In the genomic region with DNA sequence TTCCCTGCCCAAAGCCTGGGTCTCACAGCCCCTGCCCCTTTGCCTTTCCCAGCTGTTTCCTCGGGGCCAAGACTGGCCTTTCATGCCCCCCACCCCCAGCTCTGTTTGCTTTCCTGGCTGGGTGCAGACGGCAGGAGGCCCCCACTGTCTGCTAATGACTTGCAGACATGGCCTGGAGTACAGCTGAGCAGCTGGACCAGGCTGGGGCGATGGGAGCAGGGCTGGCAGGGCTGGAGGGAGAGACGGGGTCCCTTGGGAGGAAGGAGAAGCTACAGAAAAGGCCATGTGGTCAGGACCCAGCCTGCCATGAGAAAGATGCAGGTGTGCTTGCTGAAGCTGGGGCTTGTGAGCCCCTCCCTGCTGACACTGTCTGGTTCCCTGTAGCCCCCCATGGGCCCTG, we compare ENCODE assay signal across 1 cellular context.
TF ChIP-seq lines count a peak whose summit lies in the region.

No MANE protein-coding gene starts in this region.

TF ChIP-seq in SK-N-SH, 30 proteins besides CTCF, POLR2A, EP300 and RAD21 (continued from another document):
- TF ChIP-seq, protein P1, sequence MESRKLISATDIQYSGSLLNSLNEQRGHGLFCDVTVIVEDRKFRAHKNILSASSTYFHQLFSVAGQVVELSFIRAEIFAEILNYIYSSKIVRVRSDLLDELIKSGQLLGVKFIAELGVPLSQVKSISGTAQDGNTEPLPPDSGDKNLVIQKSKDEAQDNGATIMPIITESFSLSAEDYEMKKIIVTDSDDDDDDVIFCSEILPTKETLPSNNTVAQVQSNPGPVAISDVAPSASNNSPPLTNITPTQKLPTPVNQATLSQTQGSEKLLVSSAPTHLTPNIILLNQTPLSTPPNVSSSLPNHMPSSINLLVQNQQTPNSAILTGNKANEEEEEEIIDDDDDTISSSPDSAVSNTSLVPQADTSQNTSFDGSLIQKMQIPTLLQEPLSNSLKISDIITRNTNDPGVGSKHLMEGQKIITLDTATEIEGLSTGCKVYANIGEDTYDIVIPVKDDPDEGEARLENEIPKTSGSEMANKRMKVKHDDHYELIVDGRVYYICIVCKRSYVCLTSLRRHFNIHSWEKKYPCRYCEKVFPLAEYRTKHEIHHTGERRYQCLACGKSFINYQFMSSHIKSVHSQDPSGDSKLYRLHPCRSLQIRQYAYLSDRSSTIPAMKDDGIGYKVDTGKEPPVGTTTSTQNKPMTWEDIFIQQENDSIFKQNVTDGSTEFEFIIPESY (IDR thresholded peaks at IDR 0.05; ENCODE audit: borderline replicate concordance, low read depth) = no peak
- TF ChIP-seq TEAD4 (IDR thresholded peaks at IDR 0.05; ENCODE audit: borderline replicate concordance, insufficient read depth) (no peak), YY1 (IDR thresholded peaks at IDR 0.05; ENCODE audit: low read depth) (no peak), MXI1 (IDR thresholded peaks at IDR 0.05; ENCODE audit: low read depth, low read length) (no peak), GATA2 (CRISPR knock-in tag; IDR thresholded peaks at IDR 0.05) (no peak), RCOR1 (IDR thresholded peaks at IDR 0.05; ENCODE audit: low read length) (no peak), NFIC (IDR thresholded peaks at IDR 0.05; ENCODE audit: borderline replicate concordance) (no peak), FOSL2 (IDR thresholded peaks at IDR 0.05; ENCODE audit: borderline replicate concordance, low read depth) (no peak), SMC3 (IDR thresholded peaks at IDR 0.05; ENCODE audit: low read depth, low read length) (no peak), SIN3A (IDR thresholded peaks at IDR 0.05; ENCODE audit: borderline replicate concordance, low read depth, low read length) (no peak), GABPA (IDR thresholded peaks at IDR 0.05; ENCODE audit: low read depth) (no peak), TCF12 (IDR thresholded peaks at IDR 0.05) (no peak), CHD2 (IDR thresholded peaks at IDR 0.05; ENCODE audit: low read length, partially characterized antibody) (no peak)
- TF ChIP-seq, protein P2, sequence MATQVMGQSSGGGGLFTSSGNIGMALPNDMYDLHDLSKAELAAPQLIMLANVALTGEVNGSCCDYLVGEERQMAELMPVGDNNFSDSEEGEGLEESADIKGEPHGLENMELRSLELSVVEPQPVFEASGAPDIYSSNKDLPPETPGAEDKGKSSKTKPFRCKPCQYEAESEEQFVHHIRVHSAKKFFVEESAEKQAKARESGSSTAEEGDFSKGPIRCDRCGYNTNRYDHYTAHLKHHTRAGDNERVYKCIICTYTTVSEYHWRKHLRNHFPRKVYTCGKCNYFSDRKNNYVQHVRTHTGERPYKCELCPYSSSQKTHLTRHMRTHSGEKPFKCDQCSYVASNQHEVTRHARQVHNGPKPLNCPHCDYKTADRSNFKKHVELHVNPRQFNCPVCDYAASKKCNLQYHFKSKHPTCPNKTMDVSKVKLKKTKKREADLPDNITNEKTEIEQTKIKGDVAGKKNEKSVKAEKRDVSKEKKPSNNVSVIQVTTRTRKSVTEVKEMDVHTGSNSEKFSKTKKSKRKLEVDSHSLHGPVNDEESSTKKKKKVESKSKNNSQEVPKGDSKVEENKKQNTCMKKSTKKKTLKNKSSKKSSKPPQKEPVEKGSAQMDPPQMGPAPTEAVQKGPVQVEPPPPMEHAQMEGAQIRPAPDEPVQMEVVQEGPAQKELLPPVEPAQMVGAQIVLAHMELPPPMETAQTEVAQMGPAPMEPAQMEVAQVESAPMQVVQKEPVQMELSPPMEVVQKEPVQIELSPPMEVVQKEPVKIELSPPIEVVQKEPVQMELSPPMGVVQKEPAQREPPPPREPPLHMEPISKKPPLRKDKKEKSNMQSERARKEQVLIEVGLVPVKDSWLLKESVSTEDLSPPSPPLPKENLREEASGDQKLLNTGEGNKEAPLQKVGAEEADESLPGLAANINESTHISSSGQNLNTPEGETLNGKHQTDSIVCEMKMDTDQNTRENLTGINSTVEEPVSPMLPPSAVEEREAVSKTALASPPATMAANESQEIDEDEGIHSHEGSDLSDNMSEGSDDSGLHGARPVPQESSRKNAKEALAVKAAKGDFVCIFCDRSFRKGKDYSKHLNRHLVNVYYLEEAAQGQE (IDR thresholded peaks at IDR 0.05; ENCODE audit: low read depth, low read length) = no peak
- TF ChIP-seq, protein P3, sequence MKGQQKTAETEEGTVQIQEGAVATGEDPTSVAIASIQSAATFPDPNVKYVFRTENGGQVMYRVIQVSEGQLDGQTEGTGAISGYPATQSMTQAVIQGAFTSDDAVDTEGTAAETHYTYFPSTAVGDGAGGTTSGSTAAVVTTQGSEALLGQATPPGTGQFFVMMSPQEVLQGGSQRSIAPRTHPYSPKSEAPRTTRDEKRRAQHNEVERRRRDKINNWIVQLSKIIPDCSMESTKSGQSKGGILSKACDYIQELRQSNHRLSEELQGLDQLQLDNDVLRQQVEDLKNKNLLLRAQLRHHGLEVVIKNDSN (IDR thresholded peaks at IDR 0.05; ENCODE audit: borderline replicate concordance, low read depth) = no peak
- TF ChIP-seq, protein P4, sequence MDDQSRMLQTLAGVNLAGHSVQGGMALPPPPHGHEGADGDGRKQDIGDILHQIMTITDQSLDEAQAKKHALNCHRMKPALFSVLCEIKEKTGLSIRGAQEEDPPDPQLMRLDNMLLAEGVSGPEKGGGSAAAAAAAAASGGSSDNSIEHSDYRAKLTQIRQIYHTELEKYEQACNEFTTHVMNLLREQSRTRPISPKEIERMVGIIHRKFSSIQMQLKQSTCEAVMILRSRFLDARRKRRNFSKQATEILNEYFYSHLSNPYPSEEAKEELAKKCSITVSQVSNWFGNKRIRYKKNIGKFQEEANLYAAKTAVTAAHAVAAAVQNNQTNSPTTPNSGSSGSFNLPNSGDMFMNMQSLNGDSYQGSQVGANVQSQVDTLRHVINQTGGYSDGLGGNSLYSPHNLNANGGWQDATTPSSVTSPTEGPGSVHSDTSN (IDR thresholded peaks at IDR 0.05) = no peak
